In the genomic region with DNA sequence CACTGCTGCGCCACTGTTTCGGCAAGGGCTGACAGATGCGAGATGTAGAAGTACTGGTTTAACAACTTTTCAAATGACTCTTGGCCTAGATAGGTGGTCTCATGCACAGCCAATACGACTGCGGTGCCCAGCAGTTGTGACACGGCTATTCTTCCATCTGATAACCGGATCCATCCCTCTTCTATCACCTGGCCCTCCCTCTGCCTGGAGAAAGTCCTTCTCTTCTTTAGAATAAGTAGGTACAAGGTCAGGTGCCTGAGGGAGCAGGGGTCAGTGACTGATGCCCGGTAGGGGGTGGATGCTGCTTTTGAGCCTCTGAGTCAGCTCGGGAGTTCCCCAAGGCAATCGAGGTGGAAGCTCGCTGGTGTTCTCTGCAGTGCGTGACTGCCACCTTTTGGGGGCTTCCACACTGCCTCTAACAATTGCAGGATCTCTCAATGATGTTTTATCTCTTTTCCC, we compare ENCODE assay signal across 1 cellular context.
TF ChIP-seq lines count a peak whose summit lies in the region.

No MANE protein-coding gene starts in this region.

TF ChIP-seq in SK-N-SH, 30 proteins besides CTCF, POLR2A, EP300 and RAD21 (continued from another document):
- TF ChIP-seq, protein P1, sequence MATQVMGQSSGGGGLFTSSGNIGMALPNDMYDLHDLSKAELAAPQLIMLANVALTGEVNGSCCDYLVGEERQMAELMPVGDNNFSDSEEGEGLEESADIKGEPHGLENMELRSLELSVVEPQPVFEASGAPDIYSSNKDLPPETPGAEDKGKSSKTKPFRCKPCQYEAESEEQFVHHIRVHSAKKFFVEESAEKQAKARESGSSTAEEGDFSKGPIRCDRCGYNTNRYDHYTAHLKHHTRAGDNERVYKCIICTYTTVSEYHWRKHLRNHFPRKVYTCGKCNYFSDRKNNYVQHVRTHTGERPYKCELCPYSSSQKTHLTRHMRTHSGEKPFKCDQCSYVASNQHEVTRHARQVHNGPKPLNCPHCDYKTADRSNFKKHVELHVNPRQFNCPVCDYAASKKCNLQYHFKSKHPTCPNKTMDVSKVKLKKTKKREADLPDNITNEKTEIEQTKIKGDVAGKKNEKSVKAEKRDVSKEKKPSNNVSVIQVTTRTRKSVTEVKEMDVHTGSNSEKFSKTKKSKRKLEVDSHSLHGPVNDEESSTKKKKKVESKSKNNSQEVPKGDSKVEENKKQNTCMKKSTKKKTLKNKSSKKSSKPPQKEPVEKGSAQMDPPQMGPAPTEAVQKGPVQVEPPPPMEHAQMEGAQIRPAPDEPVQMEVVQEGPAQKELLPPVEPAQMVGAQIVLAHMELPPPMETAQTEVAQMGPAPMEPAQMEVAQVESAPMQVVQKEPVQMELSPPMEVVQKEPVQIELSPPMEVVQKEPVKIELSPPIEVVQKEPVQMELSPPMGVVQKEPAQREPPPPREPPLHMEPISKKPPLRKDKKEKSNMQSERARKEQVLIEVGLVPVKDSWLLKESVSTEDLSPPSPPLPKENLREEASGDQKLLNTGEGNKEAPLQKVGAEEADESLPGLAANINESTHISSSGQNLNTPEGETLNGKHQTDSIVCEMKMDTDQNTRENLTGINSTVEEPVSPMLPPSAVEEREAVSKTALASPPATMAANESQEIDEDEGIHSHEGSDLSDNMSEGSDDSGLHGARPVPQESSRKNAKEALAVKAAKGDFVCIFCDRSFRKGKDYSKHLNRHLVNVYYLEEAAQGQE (IDR thresholded peaks at IDR 0.05; ENCODE audit: low read depth, low read length) = no peak
- no peak for TF ChIP-seq FOSL2 (IDR thresholded peaks at IDR 0.05; ENCODE audit: borderline replicate concordance, low read depth)
